29 cellular contexts compared by ENCODE assay signal in genomic region chr7:87528733-87529132, GRCh38. TPM values are rescaled to one million over a fixed set of nuclear protein-coding genes. Genes with fewer than 3 reads are reported as not detected.
"Had no signal": no experiment of that assay in that cellular context is flagged by ENCODE, and none has a peak within 500 bp of the region (broad histone marks: within the 10 kb centered on the region; RNA-seq: fewer than 3 reads in every experiment).

No MANE protein-coding gene starts in this region.

- H3K9ac ChIP-seq: KMS-11 had no signal

- H3K4me2 ChIP-seq: KMS-11 had no signal

- ATAC-seq: activated T-helper 17 cell treated with anti-CD3 and anti-CD28 coated beads, Interleukin-2, amount 50 U/mL, for 72 hours; Panc1; Right ventricle myocardium inferior had no signal

- H3K27ac ChIP-seq: KMS-11, SK-N-MC had no signal

- DNase-seq: activated B cell treated with CpG ODN at 0.5 μM for 24 hours; activated CD4-positive, alpha-beta memory T cell treated with anti-CD3 and anti-CD28 coated beads for 36 hours; activated CD4-positive, alpha-beta T cell treated with anti-CD3 and anti-CD28 coated beads for 1 hour; activated CD4-positive, alpha-beta T cell treated with anti-CD3 and anti-CD28 coated beads, Interleukin-2, amount 10 ng/mL, durations not matched to agents 24 days and 14 days; activated CD8-positive, alpha-beta memory T cell treated with anti-CD3 and anti-CD28 coated beads for 24 hours; activated gamma-delta T cell; activated naive CD4-positive, alpha-beta T cell treated with anti-CD3 and anti-CD28 coated beads for 36 hours; activated T-cell treated with anti-CD3 and anti-CD28 coated beads for 4 hours; activated T-cell treated with anti-CD3 and anti-CD28 coated beads, Interleukin-2, amount 50 U/mL, for 48 hours; anterior cingulate cortex; NCI-H1092; NCI-H1417; NCI-H1694; NCI-H2029; NCI-H2107; NCI-H2171 treated with DMSO at 0.1 percent for 48 hours; NCI-H345; NCI-H510A treated with DMSO at 0.1 percent for 48 hours; NCI-H69; NK-92 treated with Interleukin-12 subunit alpha and Interleukin-12 subunit beta, amount 100 ng/mL, for 24 hours; OCI-M1; RPMI8226; T-helper 9 cell had no signal

- H3K4me3 ChIP-seq: SK-N-MC had no signal

RNA-seq across cellular contexts. Expression of gene ABCB4, which starts 53.3 kb away (rescaled TPM):
- total RNA-seq: activated CD4-positive, alpha-beta memory T cell treated with anti-CD3 and anti-CD28 coated beads for 36 hours; activated CD4-positive, alpha-beta T cell treated with anti-CD3 and anti-CD28 coated beads, Interleukin-2, amount 10 ng/mL, durations not matched to agents 24 days and 14 days; activated naive CD4-positive, alpha-beta T cell treated with anti-CD3 and anti-CD28 coated beads for 36 hours; activated T-helper 17 cell treated with anti-CD3 and anti-CD28 coated beads, Interleukin-2, amount 50 U/mL, for 72 hours; MCF 10A had no signal
